17 cellular contexts compared by ENCODE assay signal in genomic region chr14:74974364-74975058, GRCh38. TPM values are rescaled to one million over a fixed set of nuclear protein-coding genes. Genes with fewer than 3 reads are reported as not detected.
DNase-seq lines count a peak whose midpoint lies in the region; ATAC-seq and TF ChIP-seq lines count a peak whose summit lies in the region.
"Had no signal": no experiment of that assay in that cellular context is flagged by ENCODE, and none has a peak within 500 bp of the region (broad histone marks: within the 10 kb centered on the region; RNA-seq: fewer than 3 reads in every experiment).

No MANE protein-coding gene starts in this region.

- H3K36me3 ChIP-seq in SJCRH30 (no peaks in the 10 kb centered on the region), heart right ventricle (no peaks in the 10 kb centered on the region)
- H3K36me3 ChIP-seq: neutrophil, upper lobe of left lung had no signal

- H3K9me3 ChIP-seq in SJCRH30 (replicated peaks) (no peaks in the 10 kb centered on the region), heart right ventricle (no peaks in the 10 kb centered on the region)
- H3K9me3 ChIP-seq: neutrophil, upper lobe of left lung had no signal

- POLR2A ChIA-PET in T-cell (lab: Charles Lee): interaction anchor here in 1 of 2 donors (0.7 kb wide), 1 partner anchor 819 kb away, joined by 3 read pairs; no protein-coding TSS in a partner anchor

- H3K27me3 ChIP-seq in SJCRH30: no peaks in the 10 kb centered on the region
- no peaks in the 10 kb centered on the region for H3K27me3 ChIP-seq in heart right ventricle
- H3K27me3 ChIP-seq: neutrophil, upper lobe of left lung had no signal

- H3K9me3 Mint-ChIP-seq in nephron: no peaks in the 10 kb centered on the region
- H3K9me3 Mint-ChIP-seq in T-cell: no peaks in the 10 kb centered on the region
- H3K9me3 Mint-ChIP-seq: activated naive CD8-positive, alpha-beta T cell treated with anti-CD3 and anti-CD28 coated beads for 36 hours; CD8-positive, alpha-beta memory T cell; central memory CD8-positive, alpha-beta T cell had no signal

- H3K4me1 Mint-ChIP-seq in nephron: peaks cover 51% of the 10 kb centered on the region
- peaks cover 0 to 3% (median 2%) of the 10 kb centered on the region in 3 donors for H3K4me1 Mint-ChIP-seq in T-cell
- H3K4me1 Mint-ChIP-seq: activated naive CD8-positive, alpha-beta T cell treated with anti-CD3 and anti-CD28 coated beads for 36 hours; central memory CD8-positive, alpha-beta T cell had no signal

- H3K36me3 Mint-ChIP-seq in nephron (ENCODE audit: low read depth) (no peaks in the 10 kb centered on the region), T-cell (no peaks in the 10 kb centered on the region)
- H3K36me3 Mint-ChIP-seq: activated naive CD8-positive, alpha-beta T cell treated with anti-CD3 and anti-CD28 coated beads for 36 hours; CD8-positive, alpha-beta memory T cell had no signal

- H3K4me1 ChIP-seq in SJCRH30: peaks cover 82% of the 10 kb centered on the region
- peaks cover 16 to 63% (median 41%) of the 10 kb centered on the region in 9 donors for H3K4me1 ChIP-seq in heart right ventricle

- H3K27ac ChIP-seq in SJCRH30: peak overlapping the region; percentile 87
- H3K27ac ChIP-seq in heart right ventricle: peak overlapping the region in 9 of 10 donors; percentile 53 to 81 (median 75)
- H3K27ac ChIP-seq: HL-60, neutrophil had no signal

- peak; percentile 63 for DNase-seq in DMS 273 treated with DMSO at 0.1 percent for 48 hours (lab: John Stamatoyannopoulos, UW)
- DNase-seq in SJCRH30: peak; percentile 92 to 93
- DNase-seq in heart right ventricle: peak in 1 of 2 donors; percentile 58
- DNase-seq in T-cell: no peak
- DNase-seq in NCI-H1417 treated with DMSO at 0.1 percent for 48 hours (lab: John Stamatoyannopoulos, UW): no peak
- DNase-seq in cerebellar cortex (ENCODE audit: low spot score): no peak
- DNase-seq: activated CD8-positive, alpha-beta memory T cell treated with anti-CD3 and anti-CD28 coated beads, Interleukin-2, amount 50 U/mL, for 4 hours; activated naive CD8-positive, alpha-beta T cell treated with anti-CD3 and anti-CD28 coated beads for 36 hours; CD8-positive, alpha-beta memory T cell; Karpas-422; SW 1271 had no signal

- H3K4me3 ChIP-seq in SJCRH30 (no peak overlapping the region), heart right ventricle (no peak overlapping the region)
- H3K4me3 ChIP-seq: upper lobe of left lung had no signal

- ATAC-seq in heart right ventricle (peak; percentile 27 to 56 (median 44)), HG03571 (IDR thresholded peaks at IDR 0.05; ENCODE audit: unreplicated experiment) (no peak), T-cell (replicated peaks in 1 of 4) (no peak)

- 68% methylated on average over 15 of the region's 15 CpGs for WGBS in heart right ventricle, 2 donors

- intact Hi-C loops in heart right ventricle (cut with DNase I): no loop called here

- CTCF ChIA-PET in T-cell (lab: Charles Lee): interaction anchor here in 1 of 2 donors (1.1 kb wide), 1 partner anchor 113 kb away, joined by 3 read pairs; no protein-coding TSS in a partner anchor

- H3K4me3 Mint-ChIP-seq in nephron: no peak overlapping the region
- no peak overlapping the region for H3K4me3 Mint-ChIP-seq in T-cell
- H3K4me3 Mint-ChIP-seq: activated naive CD8-positive, alpha-beta T cell treated with anti-CD3 and anti-CD28 coated beads for 36 hours; CD8-positive, alpha-beta memory T cell; central memory CD8-positive, alpha-beta T cell had no signal

- H3K27ac Mint-ChIP-seq in nephron: peak overlapping the region; percentile 15 to 77 (median 77)
- no peak overlapping the region for H3K27ac Mint-ChIP-seq in T-cell
- H3K27ac Mint-ChIP-seq: activated naive CD8-positive, alpha-beta T cell treated with anti-CD3 and anti-CD28 coated beads for 36 hours had no signal

- H3K27me3 Mint-ChIP-seq in nephron (ENCODE audit: low read depth): peaks cover 4% of the 10 kb centered on the region
- H3K27me3 Mint-ChIP-seq in T-cell: no peaks in the 10 kb centered on the region
- H3K27me3 Mint-ChIP-seq: activated naive CD8-positive, alpha-beta T cell treated with anti-CD3 and anti-CD28 coated beads for 36 hours; central memory CD8-positive, alpha-beta T cell had no signal

- no peak for TF ChIP-seq CTCF in heart right ventricle (IDR thresholded peaks at IDR 0.05)
- TF ChIP-seq CTCF in nephron (IDR thresholded peaks at IDR 0.05; ENCODE audit: unreplicated experiment in 3 of 3): no peak

RNA-seq across cellular contexts. Expression of gene PGF, which starts 19.1 kb away (rescaled TPM):
- total RNA-seq in SJCRH30 (2014; rRNA removed; shearing (Covaris generic)): 115 and 120 TPM in 2 replicates
- total RNA-seq in heart right ventricle: 10 to 100 TPM in 1 of 10 donors, 1 to 10 TPM in 9; 2.1 to 22.5 (median 6.1) TPM
- 10 to 100 TPM in 1 of 2 donors, 1 to 10 TPM in 1; 6.8 to 12.2 TPM for polyA plus RNA-seq in heart right ventricle
- under 1 TPM in 2 of 5 donors, not detected in 3; 0.09 to 0.29 TPM for total RNA-seq in T-cell
- polyA plus RNA-seq: CD8-positive, alpha-beta memory T cell had no signal

RNA-seq across cellular contexts. Expression of gene EIF2B2, which starts 28.2 kb away (rescaled TPM):
- 56.8 and 64.7 TPM in 2 replicates for total RNA-seq in SJCRH30 (2014; rRNA removed; shearing (Covaris generic))
- total RNA-seq in heart right ventricle: 10 to 100 TPM; 25.9 to 44.5 (median 31.5) TPM
- polyA plus RNA-seq in heart right ventricle: 10 to 100 TPM; 14.3 to 60.4 TPM
- total RNA-seq in T-cell: 10 to 100 TPM; 19.4 to 31.5 (median 29.2) TPM

RNA-seq across cellular contexts. Expression of gene RPS6KL1, which starts 51.5 kb away (rescaled TPM):
- total RNA-seq in SJCRH30 (2014; rRNA removed; shearing (Covaris generic)): 1.8 TPM in 2 replicates
- total RNA-seq in heart right ventricle: 10 to 100 TPM; 14.5 to 27.0 (median 21.9) TPM
- polyA plus RNA-seq in heart right ventricle: 10 to 100 TPM; 10.3 to 27.1 TPM
- 10 to 100 TPM in 1 of 5 donors, 1 to 10 TPM in 4; 3.2 to 15.3 (median 6.2) TPM for total RNA-seq in T-cell
- polyA plus RNA-seq: CD8-positive, alpha-beta memory T cell had no signal

Comparison
In these comparisons a context has a peak if more than half of its experiments do, and no peak if none do; other contexts are left out.
1. DNase-seq: peak in DMS 273 treated with DMSO at 0.1 percent for 48 hours (single experiment) and SJCRH30 (2 of 2); none in T-cell (0 of 34), NCI-H1417 treated with DMSO at 0.1 percent for 48 hours (single experiment) and cerebellar cortex (single experiment).
2. ATAC-seq: peak in heart right ventricle (8 of 8); none in HG03571 (single experiment) and T-cell (0 of 4).
3. H3K27ac Mint-ChIP-seq: peak in nephron (3 of 3); none in T-cell (0 of 2).